Comparison of ENCODE assay signal across 8 cellular contexts in the genomic region with DNA sequence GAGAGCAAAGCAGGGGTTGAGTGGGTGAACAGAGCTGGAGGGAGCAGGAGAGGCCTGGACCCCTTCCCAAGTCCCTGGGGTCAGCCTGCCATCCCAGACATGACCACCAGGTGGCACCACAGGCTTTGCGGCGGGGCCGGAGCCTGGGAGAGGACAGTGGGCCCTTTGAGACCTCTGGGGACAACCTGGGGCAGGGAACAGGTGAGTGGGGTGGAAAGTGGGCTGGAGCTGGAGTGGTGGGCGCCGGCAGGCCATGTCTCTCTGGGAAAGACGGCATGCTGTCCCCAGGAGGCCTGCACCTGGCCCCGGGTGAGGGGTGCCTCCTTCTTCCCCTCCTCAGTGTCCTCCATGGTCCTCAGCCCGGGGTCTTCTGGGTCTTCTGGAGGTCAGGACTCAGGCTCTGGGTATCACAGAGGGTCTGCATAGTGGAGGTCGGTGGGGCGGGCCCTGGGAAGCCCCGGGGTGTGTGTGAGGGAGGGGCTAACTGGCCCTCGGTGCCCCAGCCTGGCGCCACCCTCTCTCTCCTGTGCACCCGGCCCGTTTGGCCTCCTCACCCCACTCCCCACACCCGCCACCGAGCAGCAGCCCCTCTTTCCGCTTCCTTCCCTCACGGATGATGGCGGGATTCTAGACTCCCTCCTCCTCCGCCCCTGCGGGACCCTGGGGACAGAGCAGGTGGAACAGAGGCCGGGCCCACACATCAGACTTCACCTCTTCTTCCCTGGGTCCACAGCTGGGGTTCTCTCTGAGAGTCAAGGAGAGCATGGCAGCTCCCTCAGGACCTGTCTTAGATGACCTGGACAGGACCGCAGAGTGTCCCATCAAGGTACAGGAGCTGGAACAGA. TPM values are rescaled to one million over a fixed set of nuclear protein-coding genes. Genes with fewer than 3 reads are reported as not detected.
A peak's percentile ranks its signal among the peaks of the same experiment; 100 is the strongest.
DNase-seq lines count a peak whose midpoint lies in the region; ATAC-seq and TF ChIP-seq lines count a peak whose summit lies in the region.

No MANE protein-coding gene starts in this region.

- CTCF ChIA-PET in CD4-positive, alpha-beta memory T cell (lab: Charles Lee; ENCODE audit: partially characterized antibody), result interaction anchor here (0.6 to 1.6 kb wide), 8 partner anchors 8 to 538 kb away, joined by 3 to 7 read pairs (median 3); no protein-coding TSS in a partner anchor
- CTCF ChIA-PET in RWPE1 (lab: Yijun Ruan, JAX), result interaction anchor here (0.5 to 2.9 kb wide), 50 partner anchors 8 to 481 kb away, joined by 3 to 46 read pairs (median 5); partner anchors contain the start of gene PKP1

- no peaks in the 10 kb centered on the region for H3K4me1 ChIP-seq in CD4-positive, alpha-beta memory T cell (ENCODE audit: insufficient read depth, low read length)
- H3K4me1 ChIP-seq in HAP-1, result no peaks in the 10 kb centered on the region
- no peaks in the 10 kb centered on the region for H3K4me1 ChIP-seq in psoas muscle

- 46 to 49% (median 47%) methylated on average over 15 to 24 of the region's 24 CpGs for WGBS in psoas muscle, 3 donors

- H3K9me3 Mint-ChIP-seq in CD4-positive, alpha-beta memory T cell, result no peaks in the 10 kb centered on the region

- no peaks in the 10 kb centered on the region for H3K27me3 ChIP-seq in CD4-positive, alpha-beta memory T cell (ENCODE audit: insufficient read depth, low read length)
- H3K27me3 ChIP-seq in HAP-1 (ENCODE audit: low read depth) (no peaks in the 10 kb centered on the region), psoas muscle (ENCODE audit: insufficient read depth in 3 of 3, low read length in 2 of 3) (peaks cover 0 to 6% (median 0%) of the 10 kb centered on the region in 3 donors)

- no peak overlapping the region for H3K27ac ChIP-seq in CD4-positive, alpha-beta memory T cell (ENCODE audit: low read depth, low read length)
- H3K27ac ChIP-seq in RWPE1 (peak overlapping the region; percentile 69), psoas muscle (no peak overlapping the region)

- in situ Hi-C loops in HAP-1 (cut with MboI; ENCODE audit: low sequenced_read_pairs), result loop anchor here (5.0 kb wide), 1 partner anchor 107 kb away; no protein-coding TSS in a partner anchor

- POLR2A ChIA-PET in CD4-positive, alpha-beta memory T cell (lab: Charles Lee; ENCODE audit: partially characterized antibody), result no interaction called here
- POLR2A ChIA-PET in RWPE1 (lab: Yijun Ruan, JAX; ENCODE audit: low non-redundant PET), result interaction anchor here (1.3 kb wide), 1 partner anchor 28 kb away, joined by 4 read pairs; the partner anchor contains the start of gene PKP1

- no peaks in the 10 kb centered on the region for H3K9me3 ChIP-seq in CD4-positive, alpha-beta memory T cell (ENCODE audit: control insufficient read depth in 1 of 2, low read length in 2 of 2)
- H3K9me3 ChIP-seq in HAP-1 (no peaks in the 10 kb centered on the region), psoas muscle (no peaks in the 10 kb centered on the region)

- H3K4me1 Mint-ChIP-seq in CD4-positive, alpha-beta memory T cell, result no peaks in the 10 kb centered on the region

- no peak overlapping the region for H3K27ac Mint-ChIP-seq in CD4-positive, alpha-beta memory T cell

- ATAC-seq in Right ventricle myocardium superior (ENCODE audit: poor library complexity) (peak; percentile 87), psoas muscle (peak; percentile 88 to 94 (median 90)), GM19452 (IDR thresholded peaks at IDR 0.05; ENCODE audit: unreplicated experiment) (no peak), HG02588 (IDR thresholded peaks at IDR 0.05; ENCODE audit: unreplicated experiment) (no peak)

- no peak overlapping the region for H3K4me3 Mint-ChIP-seq in CD4-positive, alpha-beta memory T cell

- DNase-seq in CD4-positive, alpha-beta memory T cell, result peak in 4 of 5 donors; percentile 27 to 33 (median 32)
- DNase-seq in HAP-1 (ENCODE audit: low spot score in 2 of 2) (peak; percentile 20 to 88), RWPE1 (ENCODE audit: low spot score) (peak; percentile 91), Right ventricle myocardium superior (peak; percentile 78), psoas muscle (peak; percentile 68 to 83)
- peak; percentile 51 for DNase-seq in activated gamma-delta T cell treated with anti-CD3 and anti-CD28 coated beads, Interleukin-2, amount 50 U/mL, for 16 hours (ENCODE audit: low read depth)

- intact Hi-C loops in CD4-positive, alpha-beta memory T cell (cut with micrococcal nuclease), result no loop called here
- intact Hi-C loops in Right ventricle myocardium superior (cut with DNase I), result loop anchor here (5.0 kb wide), 3 partner anchors 92 to 157 kb away; no protein-coding TSS in a partner anchor
- intact Hi-C loops in psoas muscle (cut with DNase I), result loop anchor here (1.0 to 10.0 kb wide), 6 partner anchors 52 to 260 kb away; no protein-coding TSS in a partner anchor

- TF ChIP-seq CTCF in RWPE1 (conservative IDR thresholded peaks at IDR 0.05; ENCODE audit: low read depth), result peak; percentile 97
- peak; percentile 97 for TF ChIP-seq CTCF in psoas muscle (IDR thresholded peaks at IDR 0.05)

- H3K4me3 ChIP-seq in CD4-positive, alpha-beta memory T cell (ENCODE audit: low read length in 2 of 2), result no peak overlapping the region
- H3K4me3 ChIP-seq in HAP-1, result no peak overlapping the region
- H3K4me3 ChIP-seq in psoas muscle, result no peak overlapping the region

- no peaks in the 10 kb centered on the region for H3K36me3 ChIP-seq in CD4-positive, alpha-beta memory T cell (ENCODE audit: insufficient read depth, low read length)
- H3K36me3 ChIP-seq in HAP-1 (replicated peaks), result no peaks in the 10 kb centered on the region
- H3K36me3 ChIP-seq in psoas muscle (ENCODE audit: insufficient read depth in 1 of 2, low read depth in 1 of 2), result no peaks in the 10 kb centered on the region

- H3K27me3 Mint-ChIP-seq in CD4-positive, alpha-beta memory T cell, result peaks cover 6 to 7% of the 10 kb centered on the region in 2 donors

- no peaks in the 10 kb centered on the region for H3K36me3 Mint-ChIP-seq in CD4-positive, alpha-beta memory T cell

RNA-seq across cellular contexts. Expression of gene PKP1, which starts 28.5 kb away (rescaled TPM):
- total RNA-seq in CD4-positive, alpha-beta memory T cell, result not detected
- polyA plus RNA-seq in CD4-positive, alpha-beta memory T cell, result not detected
- total RNA-seq in Right ventricle myocardium superior (0.08 TPM), psoas muscle (1 to 10 TPM; 1.2 to 6.7 (median 3.3) TPM)
- polyA plus RNA-seq in psoas muscle, result 1 to 10 TPM in 2 of 3 donors, under 1 TPM in 1; 0.32 to 2.7 (median 2.4) TPM

Comparison
In these comparisons a context has a peak if more than half of its experiments do, and no peak if none do; other contexts are left out.
1. DNase-seq: peak in every context shown above with its lines; median percentile 91 in RWPE1; 78 in Right ventricle myocardium superior; 76 in psoas muscle; 54 in HAP-1; 51 in activated gamma-delta T cell treated with anti-CD3 and anti-CD28 coated beads, Interleukin-2, amount 50 U/mL, for 16 hours; 32 in CD4-positive, alpha-beta memory T cell.
2. ATAC-seq: peak in Right ventricle myocardium superior (single experiment) and psoas muscle (4 of 4); none in GM19452 (single experiment) and HG02588 (single experiment).